ENCODE assay signal across 9 cellular contexts in genomic region chr12:47082963-47083621, GRCh38. TPM values are rescaled to one million over a fixed set of nuclear protein-coding genes. Genes with fewer than 3 reads are reported as not detected.
DNase-seq lines count a peak whose midpoint lies in the region; ATAC-seq, FAIRE-seq and TF ChIP-seq lines count a peak whose summit lies in the region.
"Had no signal": no experiment of that assay in that cellular context is flagged by ENCODE, and none has a peak within 500 bp of the region (broad histone marks: within the 10 kb centered on the region; RNA-seq: fewer than 3 reads in every experiment).

No MANE protein-coding gene starts in this region.

- no peaks in the 10 kb centered on the region for H3K36me3 Mint-ChIP-seq in progenitor cell of endocrine pancreas (ENCODE audit: insufficient read depth)

- TF ChIP-seq POLR2A in A549 (IDR thresholded peaks at IDR 0.05; ENCODE audit: low read length): no peak

- no peak overlapping the region for H3K4me3 Mint-ChIP-seq in progenitor cell of endocrine pancreas (ENCODE audit: low read depth)

- H3K9me3 ChIP-seq in A549 (no peaks in the 10 kb centered on the region), SK-N-MC (ENCODE audit: low read depth, low read length) (no peaks in the 10 kb centered on the region)

- CTCF ChIA-PET in A549 (lab: Yijun Ruan, JAX): interaction anchor here (0.6 to 1.6 kb wide), 8 partner anchors 11 to 604 kb away, joined by 3 to 6 read pairs (median 4); no protein-coding TSS in a partner anchor

- ATAC-seq in A549 (peak; percentile 1 to 7; a peak in 1 of 6 replicates), HG03196 (IDR thresholded peaks at IDR 0.05; ENCODE audit: unreplicated experiment) (no peak)

- H3K4me1 Mint-ChIP-seq in progenitor cell of endocrine pancreas (ENCODE audit: low read depth): peaks cover 32% of the 10 kb centered on the region

- H3K4me1 ChIP-seq in A549: peaks cover 62% of the 10 kb centered on the region

- H3K9me3 Mint-ChIP-seq in progenitor cell of endocrine pancreas (ENCODE audit: low read depth): no peaks in the 10 kb centered on the region

- no peak for FAIRE-seq in A549 (lab: Jason Lieb, UNC)

- H3K4me3 ChIP-seq in A549 (no peak overlapping the region; the same call in 2 of the 3 replicates), SK-N-MC (0 out of 2 replicates have a peak overlapping the region, but pooled peaks have one; percentile 2), fibroblast of villous mesenchyme (ENCODE audit: low read depth, low read length) (no peak overlapping the region)
- H3K4me3 ChIP-seq: dorsolateral prefrontal cortex had no signal

- POLR2A ChIA-PET in A549 (lab: Yijun Ruan, JAX): interaction anchor here (0.6 to 11.0 kb wide), 13 partner anchors 9 to 314 kb away, joined by 3 to 156 read pairs (median 5); no protein-coding TSS in a partner anchor

- H3K27ac Mint-ChIP-seq in progenitor cell of endocrine pancreas: no peak overlapping the region

- TF ChIP-seq RAD21 in A549 (conservative IDR thresholded peaks at IDR 0.05 in 1 of 2, IDR thresholded peaks at IDR 0.05 in 1 of 2): 0 out of 5 replicates have a peak, but pooled peaks of 1 of the 2 experiments have one; percentile 27

- H3K4me2 ChIP-seq in A549: peak overlapping the region; percentile 89

- WGBS in A549 (ENCODE audit: missing lambda C conversion rate): 7% methylated on average over 5 of the region's 5 CpGs

- TF ChIP-seq EP300 in A549 (IDR thresholded peaks at IDR 0.05): peak; percentile 87 to 90; a peak in 4 of 5 replicates

- TF ChIP-seq CTCF in A549 (IDR thresholded peaks at IDR 0.05) (no peak), fibroblast of villous mesenchyme (IDR thresholded peaks at IDR 0.05; ENCODE audit: insufficient read depth, low read depth, low read length) (no peak), progenitor cell of endocrine pancreas (IDR thresholded peaks at IDR 0.05; ENCODE audit: unreplicated experiment) (no peak)

- H3K27me3 Mint-ChIP-seq in progenitor cell of endocrine pancreas: peaks cover 46% of the 10 kb centered on the region

- DNase-seq in A549 (ENCODE audit: low read depth in 1 of 2, low spot score in 1 of 2): peak in 1 of 2 experiments; percentile 95
- DNase-seq in ELR (ENCODE audit: low read depth): peak; percentile 99
- DNase-seq in SK-N-MC (ENCODE audit: low read depth, low spot score): no peak
- DNase-seq in fibroblast of villous mesenchyme (ENCODE audit: low read depth): peak; percentile 94
- no peak for DNase-seq in caudate nucleus (lab: John Stamatoyannopoulos, UW)
- DNase-seq in NCI-H1048 (lab: John Stamatoyannopoulos, UW): no peak
- no peak for DNase-seq in progenitor cell of endocrine pancreas (ENCODE audit: low spot score, unreplicated experiment)
- DNase-seq: dorsolateral prefrontal cortex had no signal

- no peak overlapping the region for H3K9ac ChIP-seq in SK-N-MC (ENCODE audit: insufficient read length)

- H3K36me3 ChIP-seq in SK-N-MC (ENCODE audit: insufficient read depth, low read length): no peaks in the 10 kb centered on the region

- H3K27ac ChIP-seq in A549 (peak overlapping the region; percentile 97 to 100), SK-N-MC (no peak overlapping the region), caudate nucleus (ENCODE audit: low read depth, low read length) (no peak overlapping the region)
- H3K27ac ChIP-seq: dorsolateral prefrontal cortex had no signal

TF ChIP-seq in A549, 52 proteins besides CTCF, POLR2A, EP300 and RAD21 (continues in another document):
- no peak for TF ChIP-seq KDM5A (IDR thresholded peaks at IDR 0.05)
- peak; percentile 81 for TF ChIP-seq JUNB (IDR thresholded peaks at IDR 0.05)
- no peak for TF ChIP-seq HEYL (CRISPR knock-in tag; IDR thresholded peaks at IDR 0.05)
- no peak for TF ChIP-seq REST (IDR thresholded peaks at IDR 0.05)
- no peak for TF ChIP-seq HMGXB4 (CRISPR knock-in tag; IDR thresholded peaks at IDR 0.05; ENCODE audit: borderline replicate concordance)
- peak; percentile 42; the same call in 1 of the 2 replicates for TF ChIP-seq BHLHE40 (IDR thresholded peaks at IDR 0.05; ENCODE audit: low read depth, low read length)
- 0 out of 2 replicates have a peak, but pooled peaks have one; percentile 16 for TF ChIP-seq ZNF302 (CRISPR knock-in tag; IDR thresholded peaks at IDR 0.05)
- 0 out of 2 replicates have a peak, but pooled peaks have one; percentile 27 for TF ChIP-seq PBX3 (IDR thresholded peaks at IDR 0.05)
- TF ChIP-seq EHF (CRISPR knock-in tag; IDR thresholded peaks at IDR 0.05): peak; percentile 70; the same call in 1 of the 2 replicates
- peak; percentile 58; the same call in 1 of the 2 replicates for TF ChIP-seq HOXB5 (CRISPR knock-in tag; IDR thresholded peaks at IDR 0.05)
- peak; percentile 31; the same call in 1 of the 2 replicates for TF ChIP-seq FOSL2 (IDR thresholded peaks at IDR 0.05)
- peak; percentile 82 for TF ChIP-seq FOSL2 (CRISPR knock-in tag; IDR thresholded peaks at IDR 0.05)
- TF ChIP-seq TP53 (CRISPR knock-in tag; IDR thresholded peaks at IDR 0.05): peak; percentile 66; the same call in 1 of the 2 replicates
- peak; percentile 35; the same call in 1 of the 2 replicates for TF ChIP-seq POLR2AphosphoS2 (conservative IDR thresholded peaks at IDR 0.05; ENCODE audit: low read length)
- peak; percentile 86 for TF ChIP-seq GATA3 (IDR thresholded peaks at IDR 0.05; ENCODE audit: borderline replicate concordance)
- no peak for TF ChIP-seq SREBF2 (IDR thresholded peaks at IDR 0.05)
- TF ChIP-seq ZC3H11A (IDR thresholded peaks at IDR 0.05): no peak
- TF ChIP-seq RARB (CRISPR knock-in tag; IDR thresholded peaks at IDR 0.05): 0 out of 2 replicates have a peak, but pooled peaks have one; percentile 38
- TF ChIP-seq JUN (IDR thresholded peaks at IDR 0.05): peak; percentile 83 to 89; a peak in 4 of 5 replicates
- TF ChIP-seq KDM1A (IDR thresholded peaks at IDR 0.05; ENCODE audit: low read depth): no peak

RNA-seq across cellular contexts. Expression of gene AMIGO2, which starts 3.3 kb away (rescaled TPM):
- polyA plus RNA-seq in A549 (2011; rRNA removed) (636 and 690 TPM in 2 replicates), A549 (2017; fragmentation: RNase III; extraction: RNeasy Plus Mini Kit Qiagen cat#74134 plus additional on column Dnase treatment) (196 to 288 TPM (median 273 TPM) in 3 replicates)
- polyA plus RNA-seq in A549 (2012; cell fraction: cytosol; rRNA removed): 131 and 181 TPM in 2 replicates
- polyA plus RNA-seq in A549 (2012; cell fraction: nucleus; rRNA removed): 104 and 164 TPM in 2 replicates
- polyA minus RNA-seq in A549 (2011; rRNA and poly(A)+ RNA removed): 293 and 311 TPM in 2 replicates
- total RNA-seq in fibroblast of villous mesenchyme (62.2 and 101 TPM in 2 replicates), progenitor cell of endocrine pancreas (9.3 and 10.7 TPM in 2 replicates)

RNA-seq across cellular contexts. Expression of gene PCED1B, which starts 3.7 kb away (rescaled TPM):
- polyA plus RNA-seq in A549 (2011; rRNA removed) (74.6 and 92.2 TPM in 2 replicates), A549 (2017; fragmentation: RNase III; extraction: RNeasy Plus Mini Kit Qiagen cat#74134 plus additional on column Dnase treatment) (92.7 to 122 TPM (median 108 TPM) in 3 replicates)
- polyA plus RNA-seq in A549 (2012; cell fraction: cytosol; rRNA removed): 104 and 133 TPM in 2 replicates
- 247 TPM in 2 replicates for polyA plus RNA-seq in A549 (2012; cell fraction: nucleus; rRNA removed)
- polyA minus RNA-seq in A549 (2011; rRNA and poly(A)+ RNA removed): 75.0 and 84.8 TPM in 2 replicates
- total RNA-seq in fibroblast of villous mesenchyme (1.7 and 3.2 TPM in 2 replicates), progenitor cell of endocrine pancreas (0.91 and 1.1 TPM in 2 replicates)

Comparison
In these comparisons a context has a peak if more than half of its experiments do, and no peak if none do; other contexts are left out.
1. DNase-seq: peak in ELR (single experiment) and fibroblast of villous mesenchyme (single experiment); none in SK-N-MC (single experiment), caudate nucleus (0 of 61), NCI-H1048 (single experiment) and progenitor cell of endocrine pancreas (single experiment).
2. H3K27ac ChIP-seq: peak in A549 (2 of 2); none in SK-N-MC (single experiment) and caudate nucleus (single experiment).